In the genomic region with DNA sequence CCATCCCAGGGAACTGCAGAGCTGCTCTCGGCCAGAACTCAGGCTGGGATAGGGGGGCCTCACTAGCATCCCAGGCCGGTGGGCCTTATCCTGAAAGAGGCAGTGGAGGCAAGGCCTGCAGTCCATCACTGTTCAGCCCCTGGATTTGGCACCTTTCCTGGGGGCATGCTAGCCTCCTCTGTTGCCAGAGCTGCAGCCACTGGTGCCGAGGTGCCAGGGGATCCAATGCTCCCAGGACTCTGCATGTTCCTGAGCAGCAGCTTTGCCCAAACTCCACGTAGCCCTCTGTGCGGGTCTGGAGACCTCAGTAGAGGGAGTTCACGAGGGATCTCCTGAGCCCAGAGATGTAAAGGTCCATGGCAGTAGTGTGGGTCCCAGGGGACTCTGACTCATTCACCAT, we compare ENCODE assay signal across 19 cellular contexts.
DNase-seq lines count a peak whose midpoint lies in the region; ATAC-seq and TF ChIP-seq lines count a peak whose summit lies in the region.
"Had no signal": no experiment of that assay in that cellular context is flagged by ENCODE, and none has a peak within 500 bp of the region (broad histone marks: within the 10 kb centered on the region; RNA-seq: fewer than 3 reads in every experiment).

No MANE protein-coding gene starts in this region.

- H3K27me3 ChIP-seq in right cardiac atrium (ENCODE audit: control insufficient read depth, insufficient read depth) = no peaks in the 10 kb centered on the region
- H3K27me3 ChIP-seq in endodermal cell (ENCODE audit: control insufficient read depth, insufficient read depth, low read length, poor library complexity, severe bottlenecking) = no peaks in the 10 kb centered on the region

- H3K27ac Mint-ChIP-seq in endodermal cell (no peak overlapping the region), osteocyte (ENCODE audit: unreplicated experiment) (no peak overlapping the region)
- H3K27ac Mint-ChIP-seq: B cell; CD4-positive, alpha-beta T cell; CD8-positive, alpha-beta T cell had no signal

- H3K4me1 Mint-ChIP-seq in endodermal cell = no peaks in the 10 kb centered on the region
- no peaks in the 10 kb centered on the region for H3K4me1 Mint-ChIP-seq in osteocyte (ENCODE audit: unreplicated experiment)
- no peaks in the 10 kb centered on the region for H3K4me1 Mint-ChIP-seq in activated T-cell treated with anti-CD3 and anti-CD28 coated beads, Interleukin-2, amount 50 U/mL, for 4 hours (ENCODE audit: low read depth)
- H3K4me1 Mint-ChIP-seq: B cell had no signal

- H3K9me3 Mint-ChIP-seq in endodermal cell = peaks cover 33% of the 10 kb centered on the region
- H3K9me3 Mint-ChIP-seq in osteocyte (ENCODE audit: unreplicated experiment) = peaks cover 19% of the 10 kb centered on the region
- no peaks in the 10 kb centered on the region for H3K9me3 Mint-ChIP-seq in activated T-cell treated with anti-CD3 and anti-CD28 coated beads, Interleukin-2, amount 50 U/mL, for 4 hours
- H3K9me3 Mint-ChIP-seq: CD8-positive, alpha-beta T cell had no signal

- H3K9me3 ChIP-seq in right cardiac atrium (ENCODE audit: control insufficient read depth, low read length) (no peaks in the 10 kb centered on the region), endodermal cell (ENCODE audit: control insufficient read depth, low read length) (peaks cover 8% of the 10 kb centered on the region)
- H3K9me3 ChIP-seq: A549, Caco-2 had no signal

- WGBS in right cardiac atrium = 85% methylated on average over 6 of the region's 6 CpGs
- WGBS in endodermal cell (ENCODE audit: insufficient coverage in 1 of 2, insufficient read length in 1 of 2), 2 experiments = 90% methylated on average over 6 of the region's 6 CpGs; no CpG with 5 or more reads in 1 of the 2 experiments

- H3K4me3 ChIP-seq in right cardiac atrium (ENCODE audit: low read length) (no peak overlapping the region), endodermal cell (ENCODE audit: low read length) (no peak overlapping the region), foreskin fibroblast (ENCODE audit: low read depth in 1 of 2, low read length in 2 of 2) (no peak overlapping the region)
- H3K4me3 ChIP-seq: A549; BLaER1 treated with 17β-estradiol and CSF1 and Interleukin-3, amounts not matched to agents 10 nM and 100 nM had no signal

- no peak for ATAC-seq in right cardiac atrium
- no peak for ATAC-seq in left cardiac atrium
- ATAC-seq in activated T-cell treated with anti-CD3 and anti-CD28 coated beads, Interleukin-2, amount 50 U/mL, for 4 hours = no peak
- ATAC-seq: A549; CD8-positive, alpha-beta T cell had no signal

- H3K9ac ChIP-seq in endodermal cell (ENCODE audit: extremely low read depth, low read length, poor library complexity, severe bottlenecking) = no peak overlapping the region
- H3K9ac ChIP-seq: BLaER1 treated with 17β-estradiol and CSF1 and Interleukin-3, amounts not matched to agents 10 nM and 100 nM had no signal

- H3K4me1 ChIP-seq in right cardiac atrium (ENCODE audit: control insufficient read depth, insufficient read depth, low read length) (no peaks in the 10 kb centered on the region), endodermal cell (ENCODE audit: control insufficient read depth, insufficient read depth, low read length) (no peaks in the 10 kb centered on the region)
- H3K4me1 ChIP-seq: A549, Caco-2 had no signal

- DNase-seq in right cardiac atrium = peak in 2 of 3 donors; percentile 18 to 22
- no peak for DNase-seq in left cardiac atrium
- peak; percentile 28 for DNase-seq in endodermal cell
- DNase-seq in osteocyte (ENCODE audit: extremely low spot score, unreplicated experiment) = peak; percentile 76
- no peak for DNase-seq in foreskin fibroblast
- no peak for DNase-seq in activated CD4-positive, CD25-positive, alpha-beta regulatory T cell treated with anti-CD3 and anti-CD28 coated beads, Interleukin-2, amount 50 U/mL, for 72 hours
- DNase-seq in activated T-cell treated with anti-CD3 and anti-CD28 coated beads, Interleukin-2, amount 50 U/mL, for 4 hours = no peak
- DNase-seq: AML-193; Caco-2; Calu3; CD4-positive, alpha-beta T cell; CD8-positive, alpha-beta T cell; DMS79 treated with DMSO at 0.1 percent for 48 hours; GF-D8 had no signal

- peaks cover 3% of the 10 kb centered on the region for H3K36me3 Mint-ChIP-seq in endodermal cell (ENCODE audit: low read depth)
- H3K36me3 Mint-ChIP-seq in osteocyte (ENCODE audit: unreplicated experiment) = no peaks in the 10 kb centered on the region
- no peaks in the 10 kb centered on the region for H3K36me3 Mint-ChIP-seq in activated T-cell treated with anti-CD3 and anti-CD28 coated beads, Interleukin-2, amount 50 U/mL, for 4 hours (ENCODE audit: insufficient read depth)
- H3K36me3 Mint-ChIP-seq: CD8-positive, alpha-beta T cell had no signal

- H3K27ac ChIP-seq in right cardiac atrium (ENCODE audit: low read length) (no peak overlapping the region), endodermal cell (ENCODE audit: low read depth, low read length) (no peak overlapping the region)
- H3K27ac ChIP-seq: 22Rv1; A549; BLaER1 treated with 17β-estradiol and CSF1 and Interleukin-3, amounts not matched to agents 10 nM and 100 nM; C4-2B had no signal

- TF ChIP-seq CTCF in endodermal cell (conservative IDR thresholded peaks at IDR 0.05) = no peak
- no peak for TF ChIP-seq CTCF in osteocyte (IDR thresholded peaks at IDR 0.05)
- TF ChIP-seq CTCF in foreskin fibroblast (IDR thresholded peaks at IDR 0.05; ENCODE audit: low read depth, low read length) = no peak

- intact Hi-C loops in right cardiac atrium (cut with DNase I) = no loop called here
- intact Hi-C loops in left cardiac atrium (cut with DNase I) = no loop called here

- no peaks in the 10 kb centered on the region for H3K36me3 ChIP-seq in endodermal cell (ENCODE audit: control insufficient read depth, insufficient read depth, low read length)
- H3K36me3 ChIP-seq: BLaER1 treated with 17β-estradiol and CSF1 and Interleukin-3, amounts not matched to agents 10 nM and 100 nM had no signal

- H3K27me3 Mint-ChIP-seq in endodermal cell (ENCODE audit: insufficient read depth) (no peaks in the 10 kb centered on the region), osteocyte (ENCODE audit: unreplicated experiment) (no peaks in the 10 kb centered on the region)
- no peaks in the 10 kb centered on the region for H3K27me3 Mint-ChIP-seq in activated T-cell treated with anti-CD3 and anti-CD28 coated beads, Interleukin-2, amount 50 U/mL, for 4 hours (ENCODE audit: low read depth)
- H3K27me3 Mint-ChIP-seq: B cell; CD4-positive, alpha-beta T cell had no signal

- H3K4me3 Mint-ChIP-seq in endodermal cell (no peak overlapping the region), osteocyte (ENCODE audit: unreplicated experiment) (no peak overlapping the region)
- no peak overlapping the region for H3K4me3 Mint-ChIP-seq in activated T-cell treated with anti-CD3 and anti-CD28 coated beads, Interleukin-2, amount 50 U/mL, for 4 hours
- H3K4me3 Mint-ChIP-seq: B cell; CD4-positive, alpha-beta T cell; CD8-positive, alpha-beta T cell had no signal

Comparison
In these comparisons a context has a peak if more than half of its experiments do, and no peak if none do; other contexts are left out.
1. DNase-seq: peak in right cardiac atrium (2 of 3), endodermal cell (single experiment) and osteocyte (single experiment); none in left cardiac atrium (single experiment), foreskin fibroblast (0 of 2), activated CD4-positive, CD25-positive, alpha-beta regulatory T cell treated with anti-CD3 and anti-CD28 coated beads, Interleukin-2, amount 50 U/mL, for 72 hours (single experiment) and activated T-cell treated with anti-CD3 and anti-CD28 coated beads, Interleukin-2, amount 50 U/mL, for 4 hours (single experiment).